In genomic region chr22:43014876-43015676, GRCh38 we compare ENCODE assay signal across 8 cellular contexts. TPM values are rescaled to one million over a fixed set of nuclear protein-coding genes. Genes with fewer than 3 reads are reported as not detected.
DNase-seq lines count a peak whose midpoint lies in the region; ATAC-seq and TF ChIP-seq lines count a peak whose summit lies in the region.

Gene PACSIN2 (minus strand): TSS chr22:43015149. CDS start chr22:42912080, 103,069 bp downstream.

- H3K79me2 ChIP-seq in Loucy (ENCODE audit: insufficient read depth, low read length): peaks cover 44% of the 10 kb centered on the region

- H3K4me3 ChIP-seq in H7 (ENCODE audit: insufficient read depth, low read depth, low read length): peak within 1 kb of the TSS; percentile 80
- peak within 1 kb of the TSS; percentile 77 for H3K4me3 ChIP-seq in Loucy (ENCODE audit: low read length, poor library complexity, severe bottlenecking)
- H3K4me3 ChIP-seq in RWPE2 (ENCODE audit: severe bottlenecking): peak within 1 kb of the TSS; percentile 92

- H3K9ac ChIP-seq in ES-I3 (ENCODE audit: low read depth, low read length): peak within 1 kb of the TSS; percentile 79
- H3K9ac ChIP-seq in Loucy (ENCODE audit: low read depth, low read length, poor library complexity, severe bottlenecking): peak within 1 kb of the TSS; percentile 76

- peak within 1 kb of the TSS; percentile 92 for H3K4me2 ChIP-seq in Loucy (ENCODE audit: low read depth, low read length, poor library complexity, severe bottlenecking)

- peaks cover 5% of the 10 kb centered on the region for H3K9me3 ChIP-seq in ES-I3 (ENCODE audit: control insufficient read depth, insufficient read depth, low read length)
- no peaks in the 10 kb centered on the region for H3K9me3 ChIP-seq in Loucy (ENCODE audit: insufficient read depth, low read depth, low read length)
- H3K9me3 ChIP-seq in RWPE2 (ENCODE audit: severe bottlenecking): no peaks in the 10 kb centered on the region

- H3K27ac ChIP-seq in RWPE2 (ENCODE audit: poor library complexity, severe bottlenecking): peak within 1 kb of the TSS; percentile 54

- H3K36me3 Mint-ChIP-seq in activated T-helper 2 cell treated with anti-CD3 and anti-CD28 coated beads, Interferon-gamma antibody, Interleukin-2, Interleukin-4, amounts not matched to agents 10 μg/mL and 5 μg/mL and 100 μg/mL, durations not matched to agents 14 hours and 24 hours and 36 hours (ENCODE audit: low read depth): peaks cover 7% of the 10 kb centered on the region
- no peaks in the 10 kb centered on the region for H3K36me3 Mint-ChIP-seq in natural killer cell treated with Interleukin-12 subunit alpha and Interleukin-12 subunit beta and Interleukin-15 and Interleukin-18, amount 100 ng/mL, for 72 hours

- DNase-seq in H7 (peak; percentile 100), RWPE2 (ENCODE audit: low spot score) (peak; percentile 99), fibroblast of peridontal ligament (ENCODE audit: extremely low read depth) (peak; percentile 97)
- peak; percentile 99 for DNase-seq in activated T-helper 2 cell treated with anti-CD3 and anti-CD28 coated beads, Interferon-gamma antibody, Interleukin-2, Interleukin-4, amounts not matched to agents 10 μg/mL and 5 μg/mL and 100 μg/mL, durations not matched to agents 14 hours and 24 hours and 36 hours (ENCODE audit: low spot score)
- peak; percentile 100 for DNase-seq in natural killer cell treated with Interleukin-12 subunit alpha and Interleukin-12 subunit beta and Interleukin-15 and Interleukin-18, amount 100 ng/mL, for 72 hours (ENCODE audit: low spot score)
- peak; percentile 99 for DNase-seq in stimulated activated naive CD4-positive, alpha-beta T cell treated with Interleukin-2 at 50 U/mL for 16 hours (lab: John Stamatoyannopoulos, UW)

- H3K36me3 ChIP-seq in ES-I3 (ENCODE audit: insufficient read depth, low read length) (0 out of 2 replicates have a peak, but pooled peaks cover 4% of the 10 kb centered on the region), H7 (replicated peaks; ENCODE audit: control insufficient read depth, insufficient read depth, low read length) (no peaks in the 10 kb centered on the region), Loucy (ENCODE audit: insufficient read depth, low read length) (no peaks in the 10 kb centered on the region), RWPE2 (ENCODE audit: low read depth) (no peaks in the 10 kb centered on the region)

- peak within 1 kb of the TSS; percentile 87 for H2AFZ ChIP-seq in Loucy (ENCODE audit: low read length)

- peaks cover 23% of the 10 kb centered on the region for H3K4me1 Mint-ChIP-seq in activated T-helper 2 cell treated with anti-CD3 and anti-CD28 coated beads, Interferon-gamma antibody, Interleukin-2, Interleukin-4, amounts not matched to agents 10 μg/mL and 5 μg/mL and 100 μg/mL, durations not matched to agents 14 hours and 24 hours and 36 hours (ENCODE audit: low read depth)
- peaks cover 14 to 28% of the 10 kb centered on the region in 2 donors for H3K4me1 Mint-ChIP-seq in natural killer cell treated with Interleukin-12 subunit alpha and Interleukin-12 subunit beta and Interleukin-15 and Interleukin-18, amount 100 ng/mL, for 72 hours (ENCODE audit: low read depth in 2 of 2)

- H3K27me3 ChIP-seq in H7 (ENCODE audit: control insufficient read depth, insufficient read depth, low read length): peaks cover 1% of the 10 kb centered on the region; the same call in 1 of the 2 replicates
- H3K27me3 ChIP-seq in Loucy (ENCODE audit: insufficient read depth, low read length, poor library complexity, severe bottlenecking): no peaks in the 10 kb centered on the region
- no peaks in the 10 kb centered on the region for H3K27me3 ChIP-seq in RWPE2 (ENCODE audit: insufficient read depth, poor library complexity, severe bottlenecking)

- no peaks in the 10 kb centered on the region for H3K9me3 Mint-ChIP-seq in activated T-helper 2 cell treated with anti-CD3 and anti-CD28 coated beads, Interferon-gamma antibody, Interleukin-2, Interleukin-4, amounts not matched to agents 10 μg/mL and 5 μg/mL and 100 μg/mL, durations not matched to agents 14 hours and 24 hours and 36 hours
- H3K9me3 Mint-ChIP-seq in natural killer cell treated with Interleukin-12 subunit alpha and Interleukin-12 subunit beta and Interleukin-15 and Interleukin-18, amount 100 ng/mL, for 72 hours: no peaks in the 10 kb centered on the region

- intact Hi-C loops in activated T-helper 2 cell treated with anti-CD3 and anti-CD28 coated beads, Interferon-gamma antibody, Interleukin-2, Interleukin-4, amounts not matched to agents 10 μg/mL and 5 μg/mL and 100 μg/mL, durations not matched to agents 14 hours and 24 hours and 36 hours (cut with micrococcal nuclease): loop anchor here (1.0 to 10.0 kb wide), 3 partner anchors 14 to 120 kb away; no protein-coding TSS in a partner anchor

- H3K9me2 ChIP-seq in Loucy (replicated peaks; ENCODE audit: low read depth, low read length): no peaks in the 10 kb centered on the region

- peak within 1 kb of the TSS; percentile 91 for H3K4me3 Mint-ChIP-seq in activated T-helper 2 cell treated with anti-CD3 and anti-CD28 coated beads, Interferon-gamma antibody, Interleukin-2, Interleukin-4, amounts not matched to agents 10 μg/mL and 5 μg/mL and 100 μg/mL, durations not matched to agents 14 hours and 24 hours and 36 hours (ENCODE audit: low read depth)
- H3K4me3 Mint-ChIP-seq in natural killer cell treated with Interleukin-12 subunit alpha and Interleukin-12 subunit beta and Interleukin-15 and Interleukin-18, amount 100 ng/mL, for 72 hours: peak within 1 kb of the TSS; percentile 96

- TF ChIP-seq CTCF in Loucy (conservative IDR thresholded peaks at IDR 0.05; ENCODE audit: low read length) (no peak), RWPE2 (IDR thresholded peaks at IDR 0.05; ENCODE audit: poor library complexity, severe bottlenecking) (no peak)

- H3K27ac Mint-ChIP-seq in activated T-helper 2 cell treated with anti-CD3 and anti-CD28 coated beads, Interferon-gamma antibody, Interleukin-2, Interleukin-4, amounts not matched to agents 10 μg/mL and 5 μg/mL and 100 μg/mL, durations not matched to agents 14 hours and 24 hours and 36 hours: peak within 1 kb of the TSS; percentile 76
- peak within 1 kb of the TSS; percentile 66 to 84 for H3K27ac Mint-ChIP-seq in natural killer cell treated with Interleukin-12 subunit alpha and Interleukin-12 subunit beta and Interleukin-15 and Interleukin-18, amount 100 ng/mL, for 72 hours

- peak; percentile 94 for ATAC-seq in RWPE2 (ENCODE audit: low read depth)
- ATAC-seq in natural killer cell treated with Interleukin-12 subunit alpha and Interleukin-12 subunit beta and Interleukin-15 and Interleukin-18, amount 100 ng/mL, for 72 hours: peak; percentile 99 to 100

- no peaks in the 10 kb centered on the region for H3F3A ChIP-seq in Loucy (ENCODE audit: low read depth)

- H3K27me3 Mint-ChIP-seq in activated T-helper 2 cell treated with anti-CD3 and anti-CD28 coated beads, Interferon-gamma antibody, Interleukin-2, Interleukin-4, amounts not matched to agents 10 μg/mL and 5 μg/mL and 100 μg/mL, durations not matched to agents 14 hours and 24 hours and 36 hours (ENCODE audit: low read depth): peaks cover 6% of the 10 kb centered on the region
- no peaks in the 10 kb centered on the region for H3K27me3 Mint-ChIP-seq in natural killer cell treated with Interleukin-12 subunit alpha and Interleukin-12 subunit beta and Interleukin-15 and Interleukin-18, amount 100 ng/mL, for 72 hours

- H3K4me1 ChIP-seq in ES-I3 (ENCODE audit: insufficient read depth, low read length) (peaks cover 4% of the 10 kb centered on the region; the same call in 1 of the 2 replicates), Loucy (ENCODE audit: insufficient read depth, low read length, poor library complexity, severe bottlenecking) (peaks cover 35% of the 10 kb centered on the region), RWPE2 (ENCODE audit: insufficient read depth, poor library complexity, severe bottlenecking) (peaks cover 18% of the 10 kb centered on the region)

- H4K20me1 ChIP-seq in Loucy (ENCODE audit: insufficient read depth, low read length, poor library complexity, severe bottlenecking): peaks cover 35% of the 10 kb centered on the region

RNA-seq across cellular contexts. Expression of gene PACSIN2, which starts in this region (rescaled TPM):
- total RNA-seq in H7 (2014; rRNA removed; shearing (Covaris generic)): 60.1 and 63.1 TPM in 2 replicates
- total RNA-seq in activated T-helper 2 cell treated with anti-CD3 and anti-CD28 coated beads, Interferon-gamma antibody, Interleukin-2, Interleukin-4, amounts not matched to agents 10 μg/mL and 5 μg/mL and 100 μg/mL, durations not matched to agents 14 hours and 24 hours and 36 hours: 30.8 and 32.5 TPM in 2 replicates
- 10 to 100 TPM; 34.5 to 64.0 TPM for total RNA-seq in natural killer cell treated with Interleukin-12 subunit alpha and Interleukin-12 subunit beta and Interleukin-15 and Interleukin-18, amount 100 ng/mL, for 72 hours

Comparison
In these comparisons a context has a peak if more than half of its experiments do, and no peak if none do; other contexts are left out.
1. Peak in every context shown above with its lines: DNase-seq, ATAC-seq, H3K4me3 ChIP-seq and H3K27ac ChIP-seq.